Comparison of ENCODE assay signal across 30 cellular contexts in genomic region chr17:27242951-27243350, GRCh38. TPM values are rescaled to one million over a fixed set of nuclear protein-coding genes. Genes with fewer than 3 reads are reported as not detected.
DNase-seq lines count a peak whose midpoint lies in the region; ATAC-seq and TF ChIP-seq lines count a peak whose summit lies in the region.
"Had no signal": no experiment of that assay in that cellular context is flagged by ENCODE, and none has a peak within 500 bp of the region (broad histone marks: within the 10 kb centered on the region; RNA-seq: fewer than 3 reads in every experiment).

No MANE protein-coding gene starts in this region.

- H3K27ac ChIP-seq in lower lobe of right lung, result peak overlapping the region; percentile 61
- H3K27ac ChIP-seq in upper lobe of right lung, result peak overlapping the region; percentile 83
- H3K27ac ChIP-seq: 22Rv1, cardiac muscle cell, pancreas had no signal

- H3K4me3 ChIP-seq in lower lobe of right lung (no peak overlapping the region), upper lobe of right lung (no peak overlapping the region)
- H3K4me3 ChIP-seq: cardiac muscle cell, mucosa of descending colon, pancreas, right atrium auricular region had no signal

- ATAC-seq in lower lobe of right lung (no peak), upper lobe of right lung (no peak), GM18511 (IDR thresholded peaks at IDR 0.05; ENCODE audit: unreplicated experiment) (no peak)
- ATAC-seq: activated T-helper 17 cell treated with anti-CD3 and anti-CD28 coated beads, Interleukin-2, amount 50 U/mL, for 72 hours; mucosa of descending colon; pancreas had no signal

- peak; percentile 28 for DNase-seq in DMS53 (lab: John Stamatoyannopoulos, UW)
- DNase-seq in DMS53 treated with DMSO at 0.1 percent for 48 hours (lab: John Stamatoyannopoulos, UW; ENCODE audit: unreplicated experiment), result no peak
- no peak for DNase-seq in lower lobe of right lung
- no peak for DNase-seq in upper lobe of right lung
- no peak for DNase-seq in ecto neural progenitor cell (ENCODE audit: low spot score)
- no peak for DNase-seq in AG20443 (ENCODE audit: low spot score)
- DNase-seq: activated CD4-positive, alpha-beta memory T cell treated with anti-CD3 and anti-CD28 coated beads, Interleukin-2, amount 10 ng/mL, durations not matched to agents 7 days and 5 days; activated CD4-positive, CD25-positive, alpha-beta regulatory T cell treated with anti-CD3 and anti-CD28 coated beads, Interleukin-2, amount 50 U/mL, for 72 hours; activated CD8-positive, alpha-beta memory T cell treated with anti-CD3 and anti-CD28 coated beads, Interleukin-2, amount 50 U/mL, for 48 hours; activated naive CD4-positive, alpha-beta T cell treated with anti-CD3 and anti-CD28 coated beads, Interleukin-2, amount 50 U/mL, for 16 hours; amygdala; cortex of kidney; DMS153; endodermal cell; hypothalamus; mucosa of descending colon; NCI-H1092; NCI-H69; nephron progenitor cell; pancreas; SK-N-SH; stimulated activated CD4-positive, alpha-beta T cell treated with anti-CD3 and anti-CD28 coated beads, Interleukin-2, amount 100 ng/mL, for 48 hours had no signal

- peaks cover 87% of the 10 kb centered on the region for H3K4me1 Mint-ChIP-seq in dendritic cell treated with granulocyte-macrophage colony-stimulating factor and Interleukin-4, amounts not matched to agents 40 ng/mL and 50 ng/mL, for 4 days (ENCODE audit: low read depth)

- no peaks in the 10 kb centered on the region for H3K27me3 Mint-ChIP-seq in dendritic cell treated with granulocyte-macrophage colony-stimulating factor and Interleukin-4, amounts not matched to agents 40 ng/mL and 50 ng/mL, for 4 days

- H3K9me3 Mint-ChIP-seq in dendritic cell treated with granulocyte-macrophage colony-stimulating factor and Interleukin-4, amounts not matched to agents 40 ng/mL and 50 ng/mL, for 4 days, result no peaks in the 10 kb centered on the region
- H3K9me3 Mint-ChIP-seq: activated CD4-positive, alpha-beta memory T cell treated with anti-CD3 and anti-CD28 coated beads, Interleukin-2, amount 10 ng/mL, durations not matched to agents 7 days and 5 days; activated T-helper 17 cell treated with anti-CD3 and anti-CD28 coated beads, Interleukin-2, amount 50 U/mL, for 72 hours; endodermal cell; IgD-negative memory B cell; nephron progenitor cell; T-helper 1 cell treated with Interleukin-12 subunit alpha and Interleukin-12 subunit beta and Interleukin-4 antibody, amounts not matched to agents 30 μg/mL and 1 μg/mL, for 36 hours had no signal

- intact Hi-C loops in dendritic cell treated with granulocyte-macrophage colony-stimulating factor and Interleukin-4, amounts not matched to agents 40 ng/mL and 50 ng/mL, for 4 days (cut with micrococcal nuclease), result no loop called here
- intact Hi-C loops in lower lobe of right lung (cut with DNase I), result loop anchor here (10.0 kb wide), 1 partner anchor 92 kb away; no protein-coding TSS in a partner anchor
- intact Hi-C loops in upper lobe of right lung (cut with DNase I), result loop anchor here (10.0 kb wide), 1 partner anchor 92 kb away; no protein-coding TSS in a partner anchor

- H3K4me1 ChIP-seq in lower lobe of right lung (peaks cover 88% of the 10 kb centered on the region), upper lobe of right lung (peaks cover 76% of the 10 kb centered on the region)

- H3K36me3 Mint-ChIP-seq in dendritic cell treated with granulocyte-macrophage colony-stimulating factor and Interleukin-4, amounts not matched to agents 40 ng/mL and 50 ng/mL, for 4 days (ENCODE audit: low read depth), result no peaks in the 10 kb centered on the region
- H3K36me3 Mint-ChIP-seq: IgD-negative memory B cell had no signal

- TF ChIP-seq CTCF in lower lobe of right lung (IDR thresholded peaks at IDR 0.05) (no peak), upper lobe of right lung (IDR thresholded peaks at IDR 0.05) (no peak)

- H3K4me3 Mint-ChIP-seq in dendritic cell treated with granulocyte-macrophage colony-stimulating factor and Interleukin-4, amounts not matched to agents 40 ng/mL and 50 ng/mL, for 4 days, result no peak overlapping the region
- H3K4me3 Mint-ChIP-seq: activated CD4-positive, alpha-beta memory T cell treated with anti-CD3 and anti-CD28 coated beads, Interleukin-2, amount 10 ng/mL, durations not matched to agents 7 days and 5 days; activated T-helper 17 cell treated with anti-CD3 and anti-CD28 coated beads, Interleukin-2, amount 50 U/mL, for 72 hours; endodermal cell; nephron progenitor cell; T-helper 1 cell treated with Interleukin-12 subunit alpha and Interleukin-12 subunit beta and Interleukin-4 antibody, amounts not matched to agents 30 μg/mL and 1 μg/mL, for 36 hours had no signal

- H3K9me3 ChIP-seq in lower lobe of right lung (no peaks in the 10 kb centered on the region), upper lobe of right lung (no peaks in the 10 kb centered on the region)
- H3K9me3 ChIP-seq: mucosa of descending colon, pancreas, right atrium auricular region, SK-N-SH had no signal

- H3K27me3 ChIP-seq in lower lobe of right lung (ENCODE audit: low read depth) (no peaks in the 10 kb centered on the region), upper lobe of right lung (no peaks in the 10 kb centered on the region)
- H3K27me3 ChIP-seq: cardiac muscle cell, pancreas, right atrium auricular region had no signal

- peak overlapping the region; percentile 96 for H3K27ac Mint-ChIP-seq in dendritic cell treated with granulocyte-macrophage colony-stimulating factor and Interleukin-4, amounts not matched to agents 40 ng/mL and 50 ng/mL, for 4 days
- H3K27ac Mint-ChIP-seq: activated CD4-positive, alpha-beta memory T cell treated with anti-CD3 and anti-CD28 coated beads, Interleukin-2, amount 10 ng/mL, durations not matched to agents 7 days and 5 days; activated T-helper 17 cell treated with anti-CD3 and anti-CD28 coated beads, Interleukin-2, amount 50 U/mL, for 72 hours; endodermal cell; nephron progenitor cell; T-helper 1 cell treated with Interleukin-12 subunit alpha and Interleukin-12 subunit beta and Interleukin-4 antibody, amounts not matched to agents 30 μg/mL and 1 μg/mL, for 36 hours had no signal

- H3K36me3 ChIP-seq in lower lobe of right lung, result no peaks in the 10 kb centered on the region
- no peaks in the 10 kb centered on the region for H3K36me3 ChIP-seq in upper lobe of right lung
- H3K36me3 ChIP-seq: cardiac muscle cell, pancreas, right atrium auricular region had no signal

RNA-seq across cellular contexts. Expression of gene WSB1, which starts 51.0 kb away (rescaled TPM):
- 282 TPM for total RNA-seq in lower lobe of right lung
- 360 TPM for total RNA-seq in upper lobe of right lung
